Comparison of ENCODE assay signal across 7 cellular contexts in genomic region chr17:5439446-5439764, GRCh38. TPM values are rescaled to one million over a fixed set of nuclear protein-coding genes. Genes with fewer than 3 reads are reported as not detected.
DNase-seq lines count a peak whose midpoint lies in the region; ATAC-seq and TF ChIP-seq lines count a peak whose summit lies in the region.

No MANE protein-coding gene starts in this region.

- H3K9ac ChIP-seq in iPS-15b (ENCODE audit: low read depth, low read length), result no peak overlapping the region

- H3K4me3 Mint-ChIP-seq in WTC11, result peak overlapping the region; percentile 88

- no peaks in the 10 kb centered on the region for H3K27me3 Mint-ChIP-seq in WTC11 (ENCODE audit: low read depth)

- H3K27ac ChIP-seq in stomach (peak overlapping the region; percentile 78 to 91 (median 83)), foreskin keratinocyte (no peak overlapping the region)

- CTCF ChIA-PET in WTC11 (lab: Charles Lee), result interaction anchor here (0.7 to 3.3 kb wide), 31 partner anchors 9 to 1273 kb away, joined by 3 to 31 read pairs (median 4); partner anchors contain the start of genes DERL2, DHX33, MIS12 and NUP88

- no peaks in the 10 kb centered on the region for H3K9me3 ChIP-seq in iPS-15b (ENCODE audit: control insufficient read depth, insufficient read depth, low read length)
- H3K9me3 ChIP-seq in stomach, result no peaks in the 10 kb centered on the region

- H3K4me1 Mint-ChIP-seq in WTC11, result peaks cover 20% of the 10 kb centered on the region

- H3K27ac Mint-ChIP-seq in WTC11, result peak overlapping the region; percentile 89

- H3K36me3 ChIP-seq in iPS-15b (ENCODE audit: control insufficient read depth, insufficient read depth, low read length) (peaks cover 38% of the 10 kb centered on the region), stomach (peaks cover 27 to 62% (median 55%) of the 10 kb centered on the region in 4 donors)

- no peaks in the 10 kb centered on the region for H3K9me3 Mint-ChIP-seq in WTC11

- H3K36me3 Mint-ChIP-seq in WTC11, result peaks cover 55% of the 10 kb centered on the region

- H3K27me3 ChIP-seq in iPS-15b (ENCODE audit: control insufficient read depth, insufficient read depth, low read length), result no peaks in the 10 kb centered on the region
- H3K27me3 ChIP-seq in stomach, result no peaks in the 10 kb centered on the region
- no peaks in the 10 kb centered on the region for H3K27me3 ChIP-seq in foreskin keratinocyte

- TF ChIP-seq CTCF in WTC11 (IDR thresholded peaks at IDR 0.05), result no peak
- TF ChIP-seq CTCF in stomach (IDR thresholded peaks at IDR 0.05), result peak in 1 of 7 experiments; percentile 36
- TF ChIP-seq CTCF in foreskin keratinocyte (conservative IDR thresholded peaks at IDR 0.05), result no peak

- ATAC-seq in HG02943 (IDR thresholded peaks at IDR 0.05; ENCODE audit: low read depth, unreplicated experiment), result peak; percentile 17
- peak; percentile 24 for ATAC-seq in WTC11
- ATAC-seq in foreskin keratinocyte, result no peak

- DNase-seq in WTC11 (ENCODE audit: low spot score) (no peak), stomach (no peak), foreskin keratinocyte (no peak), SHP77 (lab: John Stamatoyannopoulos, UW) (no peak), retina (no peak)

- no peak for TF ChIP-seq EP300 in stomach (IDR thresholded peaks at IDR 0.05)

- intact Hi-C loops in stomach (cut with DNase I; ENCODE audit: low total_unique reads), result no loop called here

- POLR2A ChIA-PET in WTC11 (lab: Charles Lee), result interaction anchor here (0.5 to 1.0 kb wide), 3 partner anchors 16 to 29 kb away, joined by 4 to 10 read pairs (median 5); partner anchors contain the start of genes DHX33, NUP88 and RPAIN

- no peak for TF ChIP-seq POLR2A in stomach (IDR thresholded peaks at IDR 0.05)

- peak overlapping the region; percentile 59 for H3K4me3 ChIP-seq in iPS-15b (ENCODE audit: low read depth, low read length)
- H3K4me3 ChIP-seq in stomach, result peak overlapping the region; percentile 89 to 98 (median 93)

- H3K4me1 ChIP-seq in iPS-15b (ENCODE audit: control insufficient read depth, insufficient read depth, low read length), result peaks cover 2% of the 10 kb centered on the region
- H3K4me1 ChIP-seq in stomach, result peaks cover 16 to 44% (median 27%) of the 10 kb centered on the region in 4 donors
- peaks cover 9% of the 10 kb centered on the region for H3K4me1 ChIP-seq in foreskin keratinocyte

- 4 to 26% (median 8%) methylated on average over 1 of the region's 1 CpG for WGBS in stomach, 5 donors

TF ChIP-seq in WTC11, 78 proteins besides CTCF, POLR2A, EP300 and RAD21:
- TF ChIP-seq ATF6 (CRISPR knock-in tag; IDR thresholded peaks at IDR 0.05) (no peak), ZNF425 (CRISPR knock-in tag; conservative IDR thresholded peaks at IDR 0.05) (no peak), FOXP1 (CRISPR knock-in tag; IDR thresholded peaks at IDR 0.05; ENCODE audit: borderline replicate concordance) (no peak), FOXP4 (CRISPR knock-in tag; IDR thresholded peaks at IDR 0.05) (no peak), SMAD4 (CRISPR knock-in tag; IDR thresholded peaks at IDR 0.05) (no peak), AR (CRISPR knock-in tag; IDR thresholded peaks at IDR 0.05) (no peak), PRRX2 (CRISPR knock-in tag; IDR thresholded peaks at IDR 0.05) (no peak), EMX1 (CRISPR knock-in tag; IDR thresholded peaks at IDR 0.05) (no peak)

RNA-seq across cellular contexts. Expression of gene C1QBP, which starts 0.5 kb away (rescaled TPM):
- total RNA-seq in WTC11 (2021) (377 to 429 TPM (median 382 TPM) in 3 replicates), stomach (100 to 1,000 TPM in 2 of 5 donors, 10 to 100 TPM in 3; 26.8 to 320 (median 73.3) TPM), foreskin keratinocyte (352 and 416 TPM in 2 replicates)
- polyA plus RNA-seq in stomach (100 to 1,000 TPM in 2 of 3 donors, 10 to 100 TPM in 1; 79.6 to 120 (median 111) TPM), foreskin keratinocyte (404 and 509 TPM in 2 replicates)

RNA-seq across cellular contexts. Expression of gene RPAIN, which starts 19.4 kb away (rescaled TPM):
- total RNA-seq in WTC11 (2021) (67.8 to 69.9 TPM (median 68.4 TPM) in 3 replicates), stomach (10 to 100 TPM in 4 of 5 donors, 1 to 10 TPM in 1; 8.1 to 81.1 (median 61.2) TPM), foreskin keratinocyte (22.0 and 25.1 TPM in 2 replicates)
- polyA plus RNA-seq in stomach (10 to 100 TPM; 32.2 to 35.1 (median 34.7) TPM), foreskin keratinocyte (24.5 and 28.4 TPM in 2 replicates)

RNA-seq across cellular contexts. Expression of gene NUP88, which starts 19.9 kb away (rescaled TPM):
- 63.0 to 87.7 TPM (median 65.4 TPM) in 3 replicates for total RNA-seq in WTC11 (2021)
- 100 to 1,000 TPM in 2 of 5 donors, 10 to 100 TPM in 3; 29.8 to 185 (median 98.8) TPM for total RNA-seq in stomach
- polyA plus RNA-seq in stomach, result 10 to 100 TPM; 58.2 to 92.9 (median 60.3) TPM
- total RNA-seq in foreskin keratinocyte, result 103 and 147 TPM in 2 replicates
- polyA plus RNA-seq in foreskin keratinocyte, result 71.8 and 114 TPM in 2 replicates

RNA-seq across cellular contexts. Expression of gene DHX33, which starts 29.4 kb away (rescaled TPM):
- 46.1 to 56.3 TPM (median 47.9 TPM) in 3 replicates for total RNA-seq in WTC11 (2021)
- total RNA-seq in stomach, result 10 to 100 TPM in 3 of 5 donors, 1 to 10 TPM in 1, under 1 TPM in 1; 0.58 to 13.3 (median 12.1) TPM
- 1 to 10 TPM; 3.5 to 4.4 (median 4.2) TPM for polyA plus RNA-seq in stomach
- 20.9 and 23.3 TPM in 2 replicates for total RNA-seq in foreskin keratinocyte
- polyA plus RNA-seq in foreskin keratinocyte, result 5.6 and 8.4 TPM in 2 replicates

RNA-seq across cellular contexts. Expression of gene DERL2, which starts 46.6 kb away (rescaled TPM):
- total RNA-seq in WTC11 (2021) (39.1 to 47.1 TPM (median 39.4 TPM) in 3 replicates), stomach (10 to 100 TPM in 3 of 5 donors, 1 to 10 TPM in 2; 5.8 to 61.8 (median 43.9) TPM), foreskin keratinocyte (40.8 and 45.3 TPM in 2 replicates)
- polyA plus RNA-seq in stomach (10 to 100 TPM; 25.4 to 65.4 (median 43.5) TPM), foreskin keratinocyte (72.1 and 74.2 TPM in 2 replicates)
